ENCODE assay signal across 22 cellular contexts in genomic region chr10:119265691-119266090, GRCh38.
"Had no signal": no experiment of that assay in that cellular context is flagged by ENCODE, and none has a peak within 500 bp of the region (broad histone marks: within the 10 kb centered on the region; RNA-seq: fewer than 3 reads in every experiment).

No MANE protein-coding gene starts in this region.

- ATAC-seq: esophagus mucosa, left lung had no signal

- H3K4me3 Mint-ChIP-seq: activated CD4-positive, alpha-beta memory T cell treated with anti-CD3 and anti-CD28 coated beads for 36 hours; activated naive CD8-positive, alpha-beta T cell treated with anti-CD3 and anti-CD28 coated beads for 36 hours; dendritic cell treated with granulocyte-macrophage colony-stimulating factor and Interleukin-4, amounts not matched to agents 40 ng/mL and 50 ng/mL, for 4 days; T-helper 2 cell treated with Interferon-gamma antibody and Interleukin-4, amounts not matched to agents 5 μg/mL and 100 μg/mL, for 36 hours had no signal

- H3K36me3 ChIP-seq: cardiac muscle cell, left lung had no signal

- H3K4me3 ChIP-seq: cardiac muscle cell, left lung, sigmoid colon, smooth muscle cell had no signal

- H3K9me3 ChIP-seq: left lung, sigmoid colon, SK-N-SH had no signal

- H3K27ac Mint-ChIP-seq: activated CD4-positive, alpha-beta memory T cell treated with anti-CD3 and anti-CD28 coated beads for 36 hours; activated naive CD8-positive, alpha-beta T cell treated with anti-CD3 and anti-CD28 coated beads for 36 hours; dendritic cell treated with granulocyte-macrophage colony-stimulating factor and Interleukin-4, amounts not matched to agents 40 ng/mL and 50 ng/mL, for 4 days; progenitor cell of endocrine pancreas; T-helper 2 cell treated with Interferon-gamma antibody and Interleukin-4, amounts not matched to agents 5 μg/mL and 100 μg/mL, for 36 hours had no signal

- H3K9me3 Mint-ChIP-seq: activated CD4-positive, alpha-beta memory T cell treated with anti-CD3 and anti-CD28 coated beads for 36 hours; activated naive CD8-positive, alpha-beta T cell treated with anti-CD3 and anti-CD28 coated beads for 36 hours; dendritic cell treated with granulocyte-macrophage colony-stimulating factor and Interleukin-4, amounts not matched to agents 40 ng/mL and 50 ng/mL, for 4 days; T-helper 2 cell treated with Interferon-gamma antibody and Interleukin-4, amounts not matched to agents 5 μg/mL and 100 μg/mL, for 36 hours had no signal

- H3K27me3 ChIP-seq: cardiac muscle cell, left lung, sigmoid colon had no signal

- H3K27ac ChIP-seq: cardiac muscle cell had no signal

- DNase-seq: activated CD4-positive, alpha-beta memory T cell treated with anti-CD3 and anti-CD28 coated beads for 36 hours; activated CD4-positive, alpha-beta T cell treated with anti-CD3 and anti-CD28 coated beads for 48 hours; activated naive CD4-positive, alpha-beta T cell treated with Interleukin-2 at 50 U/mL for 16 hours; activated naive CD8-positive, alpha-beta T cell treated with anti-CD3 and anti-CD28 coated beads for 36 hours; activated T-cell treated with anti-CD3 and anti-CD28 coated beads, Interleukin-2, amount 50 U/mL, for 48 hours; effector CD8-positive, alpha-beta T cell; foreskin melanocyte; kidney glomerular epithelial cell; left lung; mammary epithelial cell; retina; sigmoid colon; SK-N-SH; stimulated activated CD4-positive, alpha-beta T cell treated with anti-CD3 and anti-CD28 coated beads, Interleukin-2, amount 100 ng/mL, for 48 hours; stimulated activated CD8-positive, alpha-beta memory T cell treated with anti-CD3 and anti-CD28 coated beads, Interleukin-4, amount 100 ng/mL, for 48 hours; stimulated activated naive CD4-positive, alpha-beta T cell treated with Interleukin-2 at 50 U/mL for 16 hours had no signal

- H3K27me3 Mint-ChIP-seq: activated CD4-positive, alpha-beta memory T cell treated with anti-CD3 and anti-CD28 coated beads for 36 hours; activated naive CD8-positive, alpha-beta T cell treated with anti-CD3 and anti-CD28 coated beads for 36 hours; dendritic cell treated with granulocyte-macrophage colony-stimulating factor and Interleukin-4, amounts not matched to agents 40 ng/mL and 50 ng/mL, for 4 days; progenitor cell of endocrine pancreas had no signal
